9 cellular contexts compared by ENCODE assay signal in genomic region chr6:35453236-35453635, GRCh38. TPM values are rescaled to one million over a fixed set of nuclear protein-coding genes. Genes with fewer than 3 reads are reported as not detected.
A peak's percentile ranks its signal among the peaks of the same experiment; 100 is the strongest.
DNase-seq lines count a peak whose midpoint lies in the region; ATAC-seq and TF ChIP-seq lines count a peak whose summit lies in the region.
"Had no signal": no experiment of that assay in that cellular context is flagged by ENCODE, and none has a peak within 500 bp of the region (broad histone marks: within the 10 kb centered on the region; RNA-seq: fewer than 3 reads in every experiment).

No MANE protein-coding gene starts in this region.

- H3K4me1 ChIP-seq in IMR-90 (ENCODE audit: control insufficient read depth, insufficient read depth, low read length), result peaks cover 6% of the 10 kb centered on the region
- H3K4me1 ChIP-seq in breast epithelium, result no peaks in the 10 kb centered on the region

- WGBS in IMR-90 (ENCODE audit: extremely low coverage in 2 of 2, insufficient read length in 1 of 2), 2 experiments, result no CpG with 5 or more reads among the region's 3 CpGs

- H2AK9ac ChIP-seq in IMR-90 (replicated peaks; ENCODE audit: low read depth, low read length, poor library complexity), result no peak overlapping the region

- H2BK15ac ChIP-seq in IMR-90 (ENCODE audit: low read depth, low read length), result no peak overlapping the region

- no TSS peak for BruUV-seq in IMR-90 (replicated peaks; lab: Mats Ljungman, UMichigan)

- dilution Hi-C loops in IMR-90 (cut with HindIII; ENCODE audit: low sequenced_read_pairs, unreplicated experiment), result no loop called here

- CTCF ChIA-PET in BJ (lab: Yijun Ruan, JAX) (interaction anchor here (1.4 to 9.5 kb wide), 3 partner anchors 9 to 110 kb away, joined by 3 to 144 read pairs (median 3); partner anchors contain the start of gene PPARD), IMR-90 (lab: Yijun Ruan, JAX) (interaction anchor here (1.0 kb wide), 1 partner anchor 125 kb away, joined by 4 read pairs; no protein-coding TSS in a partner anchor)

- H3K56ac ChIP-seq in IMR-90 (ENCODE audit: extremely low read depth, insufficient read depth, low read length), result no peak overlapping the region

- H3K9me3 ChIP-seq in IMR-90 (ENCODE audit: control insufficient read depth, insufficient read depth, low read length), result no peaks in the 10 kb centered on the region
- no peaks in the 10 kb centered on the region for H3K9me3 ChIP-seq in breast epithelium

- peaks cover 9 to 41% of the 10 kb centered on the region in 2 experiments for H3K79me1 ChIP-seq in IMR-90 (ENCODE audit: low read depth in 1 of 2, low read length in 2 of 2)

- no peak for TF ChIP-seq RAD21 in IMR-90 (IDR thresholded peaks at IDR 0.05; ENCODE audit: low read length)

- H2BK120ac ChIP-seq in IMR-90 (ENCODE audit: low read depth, low read length), result no peak overlapping the region

- no peak overlapping the region for H4K5ac ChIP-seq in IMR-90 (ENCODE audit: low read depth, low read length)

- no peak overlapping the region for H4K8ac ChIP-seq in IMR-90 (ENCODE audit: low read depth in 2 of 2, low read length in 2 of 2)

- no peaks in the 10 kb centered on the region for H3K27me3 Mint-ChIP-seq in natural killer cell (ENCODE audit: low read depth in 2 of 2)

- H3K4me1 Mint-ChIP-seq in natural killer cell, result peaks cover 23 to 34% of the 10 kb centered on the region in 2 donors

- no peak overlapping the region for H2AFZ ChIP-seq in IMR-90 (replicated peaks; ENCODE audit: low read length, poor library complexity)

- peaks cover 4% of the 10 kb centered on the region; the same call in 1 of the 2 replicates for H4K20me1 ChIP-seq in IMR-90 (ENCODE audit: insufficient read depth, low read length)

- H3K27me3 ChIP-seq in BJ (ENCODE audit: control insufficient read depth, insufficient read depth, low read length) (no peaks in the 10 kb centered on the region), IMR-90 (ENCODE audit: control insufficient read depth, insufficient read depth, low read length) (no peaks in the 10 kb centered on the region), breast epithelium (no peaks in the 10 kb centered on the region)

- H3K36me3 Mint-ChIP-seq in natural killer cell, result no peaks in the 10 kb centered on the region

- no peak overlapping the region for H2BK5ac ChIP-seq in IMR-90 (ENCODE audit: low read depth, low read length, poor library complexity, severe bottlenecking)

- H3K18ac ChIP-seq in IMR-90 (ENCODE audit: low read depth, low read length), result no peak overlapping the region

- H3K9ac ChIP-seq in IMR-90 (ENCODE audit: low read depth, low read length), result peak overlapping the region; percentile 75; the same call in 1 of the 2 replicates

- in situ Hi-C loops in IMR-90 (cut with MboI; ENCODE audit: low sequenced_read_pairs), result loop anchor here (5.0 kb wide), 1 partner anchor 111 kb away; the partner anchor contains the start of gene PPARD

- TF ChIP-seq CTCF in BJ (IDR thresholded peaks at IDR 0.05; ENCODE audit: insufficient read depth, low read depth, low read length) (no peak), IMR-90 (conservative IDR thresholded peaks at IDR 0.05; ENCODE audit: low read depth, low read length) (no peak), breast epithelium (IDR thresholded peaks at IDR 0.05) (no peak), natural killer cell (IDR thresholded peaks at IDR 0.05) (no peak)

- H2BK20ac ChIP-seq in IMR-90 (ENCODE audit: low read depth, low read length), result no peak overlapping the region

- H3K9me3 Mint-ChIP-seq in natural killer cell, result no peaks in the 10 kb centered on the region

- H3K9me1 ChIP-seq in IMR-90 (ENCODE audit: insufficient read depth, low read length), result peaks cover 4% of the 10 kb centered on the region

- TF ChIP-seq POLR2A in IMR-90 (IDR thresholded peaks at IDR 0.05; ENCODE audit: low read depth, low read length) (no peak), breast epithelium (IDR thresholded peaks at IDR 0.05) (no peak)

- H3K36me3 ChIP-seq in BJ (ENCODE audit: control insufficient read depth, insufficient read depth, low read length) (peaks cover 14% of the 10 kb centered on the region), IMR-90 (ENCODE audit: control insufficient read depth, insufficient read depth, low read length) (peaks cover 15% of the 10 kb centered on the region), breast epithelium (no peaks in the 10 kb centered on the region)

- peak overlapping the region; percentile 97 for H3K4me2 ChIP-seq in IMR-90 (ENCODE audit: low read depth, low read length)

- peak overlapping the region; percentile 70; the same call in 1 of the 2 replicates for H3K23ac ChIP-seq in IMR-90 (ENCODE audit: low read depth, low read length)

- H3K14ac ChIP-seq in IMR-90 (replicated peaks; ENCODE audit: low read depth, low read length), result no peak overlapping the region

- intact Hi-C loops in IMR-90 (cut with micrococcal nuclease) (loop anchor here (5.0 to 10.0 kb wide), 2 partner anchors 156 to 308 kb away; partner anchors contain the start of genes DEF6 and TCP11), breast epithelium (cut with DNase I; ENCODE audit: low total_unique reads) (loop anchor here (5.0 kb wide), 1 partner anchor 106 kb away; no protein-coding TSS in a partner anchor), natural killer cell (cut with micrococcal nuclease) (loop anchor here (5.0 kb wide), 1 partner anchor 61 kb away; no protein-coding TSS in a partner anchor)

- DNase-seq in BJ (ENCODE audit: low read depth) (no peak), IMR-90 (no peak), breast epithelium (ENCODE audit: low spot score in 2 of 2) (no peak), natural killer cell (no peak), Ammon's horn (ENCODE audit: low spot score) (no peak), amniotic stem cell (lab: John Stamatoyannopoulos, UW) (no peak)

- no peak overlapping the region for H3K27ac ChIP-seq in IMR-90 (ENCODE audit: insufficient read depth, low read length)
- H3K27ac ChIP-seq in breast epithelium, result peak overlapping the region; percentile 25 to 82

- H3K27ac Mint-ChIP-seq in natural killer cell, result peak overlapping the region; percentile 24 to 48

- POLR2A ChIA-PET in BJ (lab: Charles Lee), result interaction anchor here (0.6 kb wide), 1 partner anchor 18 kb away, joined by 4 read pairs; no protein-coding TSS in a partner anchor
- POLR2A ChIA-PET in IMR-90 (lab: Charles Lee; ENCODE audit: unreplicated experiment), result no interaction called here

- H4K91ac ChIP-seq in IMR-90 (ENCODE audit: insufficient read depth, low read depth, low read length), result no peak overlapping the region

- ATAC-seq in IMR-90 (ENCODE audit: low read depth) (no peak), natural killer cell (no peak), HG03571 (IDR thresholded peaks at IDR 0.05; ENCODE audit: unreplicated experiment) (no peak), GM18502 (IDR thresholded peaks at IDR 0.05; ENCODE audit: poor library complexity, unreplicated experiment) (no peak)

- peak overlapping the region; percentile 85 for H3K4me3 Mint-ChIP-seq in natural killer cell

- H3K4ac ChIP-seq in IMR-90 (ENCODE audit: low read depth, low read length), result no peak overlapping the region

- no peak overlapping the region for H2AK5ac ChIP-seq in IMR-90 (ENCODE audit: low read depth, low read length)

- peak overlapping the region; percentile 70 for H3K4me3 ChIP-seq in BJ (ENCODE audit: low read depth, low read length)
- H3K4me3 ChIP-seq in IMR-90 (ENCODE audit: insufficient read depth, low read depth, low read length), result peak overlapping the region; percentile 87; the same call in 1 of the 2 replicates
- H3K4me3 ChIP-seq in breast epithelium, result peak overlapping the region; percentile 59 to 73 (median 63)

TF ChIP-seq in IMR-90, 13 proteins besides CTCF, POLR2A, EP300 and RAD21 (continues in another document):
- TF ChIP-seq RCOR1 (IDR thresholded peaks at IDR 0.05; ENCODE audit: insufficient replicate concordance, low read length) (no peak), NFE2L2 (IDR thresholded peaks at IDR 0.05; ENCODE audit: low read depth, low read length) (no peak), FOS (IDR thresholded peaks at IDR 0.05; ENCODE audit: low read depth, low read length) (no peak), CHD1 (IDR thresholded peaks at IDR 0.05; ENCODE audit: low read depth, low read length) (no peak), CEBPB (IDR thresholded peaks at IDR 0.05; ENCODE audit: low read depth, low read length) (no peak), BHLHE40 (IDR thresholded peaks at IDR 0.05; ENCODE audit: low read depth, low read length) (no peak)

RNA-seq across cellular contexts. Expression of gene FANCE, which starts 1.1 kb away (rescaled TPM):
- polyA plus RNA-seq in BJ (2011; rRNA removed), result 8.9 and 11.7 TPM in 2 replicates
- 7.5 and 10.4 TPM in 2 replicates for polyA minus RNA-seq in BJ (2011; rRNA and poly(A)+ RNA removed)
- total RNA-seq in IMR-90 (2012; rRNA removed), result 7.5 and 9.1 TPM in 2 replicates
- polyA plus RNA-seq in IMR-90 (2012; rRNA removed), result 6.8 and 7.1 TPM in 2 replicates
- polyA plus RNA-seq in IMR-90 (2012; cell fraction: cytosol; rRNA removed), result 4.5 and 6.8 TPM in 2 replicates
- polyA plus RNA-seq in IMR-90 (2012; cell fraction: nucleus; rRNA removed; ENCODE audit: low replicate concordance), result 5.0 and 6.6 TPM in 2 replicates
- 10 to 100 TPM in 2 of 3 donors, 1 to 10 TPM in 1; 9.7 to 12.6 (median 10.8) TPM for total RNA-seq in breast epithelium
- 1 to 10 TPM; 2.2 to 3.2 (median 2.6) TPM for total RNA-seq in natural killer cell

RNA-seq across cellular contexts. Expression of gene RPL10A, which starts 15.0 kb away (rescaled TPM):
- 2,524 and 2,691 TPM in 2 replicates for polyA plus RNA-seq in BJ (2011; rRNA removed)
- 550 and 1,049 TPM in 2 replicates for polyA minus RNA-seq in BJ (2011; rRNA and poly(A)+ RNA removed)
- 1,746 and 2,310 TPM in 2 replicates for total RNA-seq in IMR-90 (2012; rRNA removed)
- 3,153 and 3,261 TPM in 2 replicates for polyA plus RNA-seq in IMR-90 (2012; rRNA removed)
- polyA plus RNA-seq in IMR-90 (2012; cell fraction: cytosol; rRNA removed), result 1,705 and 1,838 TPM in 2 replicates
- polyA plus RNA-seq in IMR-90 (2012; cell fraction: nucleus; rRNA removed; ENCODE audit: low replicate concordance), result 1,133 and 1,323 TPM in 2 replicates
- 1,000 to 10,000 TPM; 1,177 to 2,549 (median 2,082) TPM for total RNA-seq in breast epithelium
- 100 to 1,000 TPM; 723 to 943 (median 942) TPM for total RNA-seq in natural killer cell

RNA-seq across cellular contexts. Expression of gene TEAD3, which starts 43.6 kb away (rescaled TPM):
- polyA plus RNA-seq in BJ (2011; rRNA removed) (22.5 and 40.6 TPM in 2 replicates), IMR-90 (2012; rRNA removed) (25.0 and 28.0 TPM in 2 replicates)
- 19.0 and 19.7 TPM in 2 replicates for polyA minus RNA-seq in BJ (2011; rRNA and poly(A)+ RNA removed)
- total RNA-seq in IMR-90 (2012; rRNA removed) (5.0 and 5.2 TPM in 2 replicates), breast epithelium (10 to 100 TPM in 2 of 3 donors, 1 to 10 TPM in 1; 5.6 to 28.2 (median 26.2) TPM), natural killer cell (under 1 TPM in 1 of 3 donors, not detected in 2; 0.39 TPM)
- 16.6 and 30.2 TPM in 2 replicates for polyA plus RNA-seq in IMR-90 (2012; cell fraction: cytosol; rRNA removed)
- 49.5 and 83.0 TPM in 2 replicates for polyA plus RNA-seq in IMR-90 (2012; cell fraction: nucleus; rRNA removed; ENCODE audit: low replicate concordance)

RNA-seq across cellular contexts. Expression of gene TULP1, which starts 59.5 kb away (rescaled TPM):
- polyA plus RNA-seq in BJ (2011; rRNA removed), result not detected in 2 replicates
- not detected in 2 replicates for polyA minus RNA-seq in BJ (2011; rRNA and poly(A)+ RNA removed)
- total RNA-seq in IMR-90 (2012; rRNA removed), result not detected in 2 replicates
- polyA plus RNA-seq in IMR-90 (2012; rRNA removed), result not detected in 2 replicates
- polyA plus RNA-seq in IMR-90 (2012; cell fraction: cytosol; rRNA removed), result not detected in 2 replicates
- not detected in 2 replicates for polyA plus RNA-seq in IMR-90 (2012; cell fraction: nucleus; rRNA removed; ENCODE audit: low replicate concordance)
- not detected for total RNA-seq in breast epithelium
- not detected for total RNA-seq in natural killer cell
- total RNA-seq: activated CD8-positive, alpha-beta memory T cell treated with anti-CD3 and anti-CD28 coated beads for 36 hours had no signal
